In the genomic region with DNA sequence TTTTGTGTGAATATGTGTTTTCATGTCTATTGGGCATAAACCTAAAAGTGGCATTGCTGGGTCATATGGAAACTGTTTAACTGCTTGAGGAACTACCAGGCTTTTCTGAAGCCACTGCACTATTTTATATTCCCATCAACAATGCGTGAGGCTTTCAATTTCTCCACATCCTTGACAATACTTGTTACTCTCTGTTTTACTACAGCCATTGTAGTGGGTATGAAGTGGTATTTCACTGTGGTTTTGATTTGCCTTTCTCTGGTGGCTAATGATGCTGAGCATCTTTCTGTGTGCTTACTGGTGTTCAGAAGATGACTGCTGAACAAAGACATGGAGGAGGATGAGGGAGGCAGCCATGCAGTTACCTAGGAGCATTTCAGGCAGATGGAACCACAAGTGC, we compare ENCODE assay signal across 1 cellular context.
TF ChIP-seq lines count a peak whose summit lies in the region.

No MANE protein-coding gene starts in this region.

TF ChIP-seq in WTC11, 78 proteins besides CTCF, POLR2A, EP300 and RAD21:
- TF ChIP-seq, protein P1, sequence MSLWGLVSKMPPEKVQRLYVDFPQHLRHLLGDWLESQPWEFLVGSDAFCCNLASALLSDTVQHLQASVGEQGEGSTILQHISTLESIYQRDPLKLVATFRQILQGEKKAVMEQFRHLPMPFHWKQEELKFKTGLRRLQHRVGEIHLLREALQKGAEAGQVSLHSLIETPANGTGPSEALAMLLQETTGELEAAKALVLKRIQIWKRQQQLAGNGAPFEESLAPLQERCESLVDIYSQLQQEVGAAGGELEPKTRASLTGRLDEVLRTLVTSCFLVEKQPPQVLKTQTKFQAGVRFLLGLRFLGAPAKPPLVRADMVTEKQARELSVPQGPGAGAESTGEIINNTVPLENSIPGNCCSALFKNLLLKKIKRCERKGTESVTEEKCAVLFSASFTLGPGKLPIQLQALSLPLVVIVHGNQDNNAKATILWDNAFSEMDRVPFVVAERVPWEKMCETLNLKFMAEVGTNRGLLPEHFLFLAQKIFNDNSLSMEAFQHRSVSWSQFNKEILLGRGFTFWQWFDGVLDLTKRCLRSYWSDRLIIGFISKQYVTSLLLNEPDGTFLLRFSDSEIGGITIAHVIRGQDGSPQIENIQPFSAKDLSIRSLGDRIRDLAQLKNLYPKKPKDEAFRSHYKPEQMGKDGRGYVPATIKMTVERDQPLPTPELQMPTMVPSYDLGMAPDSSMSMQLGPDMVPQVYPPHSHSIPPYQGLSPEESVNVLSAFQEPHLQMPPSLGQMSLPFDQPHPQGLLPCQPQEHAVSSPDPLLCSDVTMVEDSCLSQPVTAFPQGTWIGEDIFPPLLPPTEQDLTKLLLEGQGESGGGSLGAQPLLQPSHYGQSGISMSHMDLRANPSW (CRISPR knock-in tag; conservative IDR thresholded peaks at IDR 0.05; ENCODE audit: low read depth) = no peak
- TF ChIP-seq FOXJ3 (CRISPR knock-in tag; IDR thresholded peaks at IDR 0.05; ENCODE audit: borderline replicate concordance) (no peak), NR1H2 (CRISPR knock-in tag; IDR thresholded peaks at IDR 0.05) (no peak), SMAD3 (CRISPR knock-in tag; IDR thresholded peaks at IDR 0.05; ENCODE audit: borderline replicate concordance) (no peak), ZNF317 (CRISPR knock-in tag; IDR thresholded peaks at IDR 0.05; ENCODE audit: borderline replicate concordance, low read depth) (no peak)
- TF ChIP-seq, protein P2, sequence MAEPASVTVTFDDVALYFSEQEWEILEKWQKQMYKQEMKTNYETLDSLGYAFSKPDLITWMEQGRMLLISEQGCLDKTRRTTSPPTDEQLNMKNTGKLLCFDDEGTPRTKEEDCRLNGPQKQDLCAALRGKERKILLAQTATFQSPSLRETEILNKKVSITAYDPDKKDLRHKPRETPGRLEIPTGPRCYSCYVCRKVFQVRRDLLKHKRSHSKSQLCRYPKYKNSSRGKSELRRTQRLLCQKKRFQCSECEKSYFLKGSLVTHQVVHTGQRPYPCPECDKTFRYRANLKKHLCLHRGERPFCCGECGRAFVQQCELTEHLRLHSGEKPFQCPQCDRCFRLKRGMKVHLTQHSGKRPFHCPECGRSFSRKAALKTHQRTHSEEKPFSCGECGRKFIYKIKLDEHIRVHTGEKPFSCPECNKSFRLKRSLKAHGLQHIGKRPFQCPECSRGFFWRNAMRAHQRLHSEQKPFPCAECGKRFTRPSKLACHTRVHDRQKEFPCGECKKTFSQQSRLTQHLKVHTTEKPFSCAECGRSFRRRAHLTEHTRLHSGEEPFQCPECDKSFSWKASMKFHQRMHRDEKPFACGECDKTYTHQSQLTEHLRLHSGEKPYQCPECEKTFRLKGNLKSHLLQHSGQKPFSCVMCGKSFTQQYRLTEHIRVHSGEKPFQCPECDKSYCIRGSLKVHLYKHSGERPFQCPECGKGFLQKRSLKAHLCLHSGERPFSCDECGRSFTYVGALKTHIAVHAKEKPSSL (CRISPR knock-in tag; conservative IDR thresholded peaks at IDR 0.05) = no peak
- TF ChIP-seq, protein P3, sequence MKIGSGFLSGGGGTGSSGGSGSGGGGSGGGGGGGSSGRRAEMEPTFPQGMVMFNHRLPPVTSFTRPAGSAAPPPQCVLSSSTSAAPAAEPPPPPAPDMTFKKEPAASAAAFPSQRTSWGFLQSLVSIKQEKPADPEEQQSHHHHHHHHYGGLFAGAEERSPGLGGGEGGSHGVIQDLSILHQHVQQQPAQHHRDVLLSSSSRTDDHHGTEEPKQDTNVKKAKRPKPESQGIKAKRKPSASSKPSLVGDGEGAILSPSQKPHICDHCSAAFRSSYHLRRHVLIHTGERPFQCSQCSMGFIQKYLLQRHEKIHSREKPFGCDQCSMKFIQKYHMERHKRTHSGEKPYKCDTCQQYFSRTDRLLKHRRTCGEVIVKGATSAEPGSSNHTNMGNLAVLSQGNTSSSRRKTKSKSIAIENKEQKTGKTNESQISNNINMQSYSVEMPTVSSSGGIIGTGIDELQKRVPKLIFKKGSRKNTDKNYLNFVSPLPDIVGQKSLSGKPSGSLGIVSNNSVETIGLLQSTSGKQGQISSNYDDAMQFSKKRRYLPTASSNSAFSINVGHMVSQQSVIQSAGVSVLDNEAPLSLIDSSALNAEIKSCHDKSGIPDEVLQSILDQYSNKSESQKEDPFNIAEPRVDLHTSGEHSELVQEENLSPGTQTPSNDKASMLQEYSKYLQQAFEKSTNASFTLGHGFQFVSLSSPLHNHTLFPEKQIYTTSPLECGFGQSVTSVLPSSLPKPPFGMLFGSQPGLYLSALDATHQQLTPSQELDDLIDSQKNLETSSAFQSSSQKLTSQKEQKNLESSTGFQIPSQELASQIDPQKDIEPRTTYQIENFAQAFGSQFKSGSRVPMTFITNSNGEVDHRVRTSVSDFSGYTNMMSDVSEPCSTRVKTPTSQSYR (CRISPR knock-in tag; IDR thresholded peaks at IDR 0.05) = no peak
